In genomic region chr5:122775713-122776084, GRCh38 we compare ENCODE assay signal across 8 cellular contexts. TPM values are rescaled to one million over a fixed set of nuclear protein-coding genes. Genes with fewer than 3 reads are reported as not detected.
DNase-seq lines count a peak whose midpoint lies in the region; ATAC-seq and TF ChIP-seq lines count a peak whose summit lies in the region.

No MANE protein-coding gene starts in this region.

- no peaks in the 10 kb centered on the region for H3K27me3 ChIP-seq in parathyroid adenoma (ENCODE audit: control insufficient read depth, insufficient read depth, low read length)

- no peaks in the 10 kb centered on the region for H3K9me3 ChIP-seq in parathyroid adenoma (ENCODE audit: control insufficient read depth, low read length)

- TF ChIP-seq CTCF in VCaP (conservative IDR thresholded peaks at IDR 0.05) = no peak
- no peak for TF ChIP-seq CTCF in parathyroid adenoma (IDR thresholded peaks at IDR 0.05)

- no peaks in the 10 kb centered on the region for H3K36me3 ChIP-seq in parathyroid adenoma (ENCODE audit: control insufficient read depth, insufficient read depth, low read length)

- peak overlapping the region; percentile 94 for H3K4me3 ChIP-seq in parathyroid adenoma (ENCODE audit: low read depth, low read length)

- H2AFZ ChIP-seq in parathyroid adenoma = peak overlapping the region; percentile 98

- H3K9ac ChIP-seq in parathyroid adenoma = peak overlapping the region; percentile 82

- ATAC-seq in GM19467 (IDR thresholded peaks at IDR 0.05; ENCODE audit: unreplicated experiment) (no peak), GM19351 (IDR thresholded peaks at IDR 0.05; ENCODE audit: unreplicated experiment) (no peak)

- H3K27ac ChIP-seq in VCaP = peak overlapping the region; percentile 88
- peak overlapping the region; percentile 79 for H3K27ac ChIP-seq in parathyroid adenoma

- H3K79me2 ChIP-seq in parathyroid adenoma = peaks cover 23% of the 10 kb centered on the region

- peak overlapping the region; percentile 80 for H3K4me2 ChIP-seq in parathyroid adenoma (ENCODE audit: low read length)

- DNase-seq in AG20443 (ENCODE audit: low spot score) (peak; percentile 9), HT-29 (ENCODE audit: low spot score) (peak; percentile 49), germinal center (ENCODE audit: low spot score) (peak; percentile 38)
- no peak for DNase-seq in effector CD8-positive, alpha-beta T cell (lab: John Stamatoyannopoulos, UW)

- no peaks in the 10 kb centered on the region for H3K4me1 ChIP-seq in parathyroid adenoma

RNA-seq across cellular contexts. Expression of gene SNX2, which starts 0.8 kb away (rescaled TPM):
- total RNA-seq in HT-29 (2014; rRNA removed; shearing (Covaris generic)) = 18.2 and 22.0 TPM in 2 replicates
